10 cellular contexts compared by ENCODE assay signal in the genomic region with DNA sequence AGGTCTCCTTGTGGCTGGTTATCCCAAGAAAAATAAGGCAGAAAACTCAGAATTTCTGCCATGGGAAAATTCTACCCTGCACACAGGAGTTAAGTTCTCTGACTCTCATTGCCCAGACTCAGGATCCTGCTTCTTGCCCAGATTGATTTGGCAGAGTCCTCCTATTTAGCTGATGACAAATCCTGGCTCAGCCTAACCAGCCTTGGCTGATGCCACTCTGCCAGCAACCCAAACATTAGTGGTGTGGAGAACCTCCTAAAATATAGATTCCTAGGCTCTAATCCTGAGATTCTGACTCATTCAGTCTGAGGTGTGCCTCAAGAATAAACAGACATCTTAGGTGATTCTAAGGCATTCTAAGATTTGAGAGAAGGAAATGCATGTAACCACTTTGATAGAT.
DNase-seq lines count a peak whose midpoint lies in the region; TF ChIP-seq lines count a peak whose summit lies in the region.
"Had no signal": no experiment of that assay in that cellular context is flagged by ENCODE, and none has a peak within 500 bp of the region (broad histone marks: within the 10 kb centered on the region; RNA-seq: fewer than 3 reads in every experiment).

No MANE protein-coding gene starts in this region.

- CTCF ChIA-PET in HEK293T (lab: Yijun Ruan, JAX) = no interaction called here

- no peak for TF ChIP-seq CTCF in dorsolateral prefrontal cortex (IDR thresholded peaks at IDR 0.05 in 54 of 56, conservative IDR thresholded peaks at IDR 0.05 in 2 of 56; ENCODE audit: low read depth in 1 of 56, partially characterized antibody in 56 of 56)

- H3K27ac ChIP-seq in dorsolateral prefrontal cortex = peak overlapping the region in 19 of 59 donors; percentile 9 to 54 (median 41)
- H3K27ac ChIP-seq: Peyer's patch had no signal

- DNase-seq in Caki2 (ENCODE audit: low read depth) (peak; percentile 12), NCI-H446 treated with DMSO at 0.1 percent for 48 hours (lab: John Stamatoyannopoulos, UW) (peak; percentile 63), dorsolateral prefrontal cortex (peak in 6 of 10 donors; percentile 19 to 58 (median 50)), middle frontal gyrus (ENCODE audit: extremely low spot score, low spot score) (peak; percentile 38), GM19240 (ENCODE audit: insufficient read length, low spot score) (no peak), germinal center (ENCODE audit: low spot score) (no peak), HEK293T (ENCODE audit: extremely low spot score) (no peak), kidney glomerular epithelial cell (lab: John Stamatoyannopoulos, UW) (no peak)
- DNase-seq: Peyer's patch had no signal

- H3K4me3 ChIP-seq in dorsolateral prefrontal cortex = no peak overlapping the region
- H3K4me3 ChIP-seq: HAP-1, Peyer's patch had no signal

- H3K27me3 ChIP-seq in dorsolateral prefrontal cortex = no peaks in the 10 kb centered on the region
- H3K27me3 ChIP-seq: Peyer's patch had no signal

- POLR2A ChIA-PET in HEK293T (lab: Yijun Ruan, JAX) = no interaction called here

- intact Hi-C loops in dorsolateral prefrontal cortex (cut with DNase I) = no loop called here

- in situ Hi-C loops in Caki2 (cut with HindIII; ENCODE audit: low pct_unique_long_range_greater_than_20kb, low sequenced_read_pairs) = no loop called here

TF ChIP-seq in HEK293T, 16 proteins besides CTCF, POLR2A, EP300 and RAD21:
- TF ChIP-seq ARNT (IDR thresholded peaks at IDR 0.05) = no peak
- TF ChIP-seq TARDBP (IDR thresholded peaks at IDR 0.05) = no peak
- TF ChIP-seq ELF4 (IDR thresholded peaks at IDR 0.05) = no peak
- TF ChIP-seq SUZ12 (IDR thresholded peaks at IDR 0.05) = no peak
- no peak for TF ChIP-seq LEF1 (IDR thresholded peaks at IDR 0.05; ENCODE audit: borderline replicate concordance)
- no peak for TF ChIP-seq BHLHE40 (IDR thresholded peaks at IDR 0.05; ENCODE audit: borderline replicate concordance)
- TF ChIP-seq SP1 (IDR thresholded peaks at IDR 0.05) = no peak
- no peak for TF ChIP-seq CTBP1 (IDR thresholded peaks at IDR 0.05; ENCODE audit: borderline replicate concordance)
- TF ChIP-seq NFRKB (IDR thresholded peaks at IDR 0.05) = no peak
- TF ChIP-seq, protein P1, sequence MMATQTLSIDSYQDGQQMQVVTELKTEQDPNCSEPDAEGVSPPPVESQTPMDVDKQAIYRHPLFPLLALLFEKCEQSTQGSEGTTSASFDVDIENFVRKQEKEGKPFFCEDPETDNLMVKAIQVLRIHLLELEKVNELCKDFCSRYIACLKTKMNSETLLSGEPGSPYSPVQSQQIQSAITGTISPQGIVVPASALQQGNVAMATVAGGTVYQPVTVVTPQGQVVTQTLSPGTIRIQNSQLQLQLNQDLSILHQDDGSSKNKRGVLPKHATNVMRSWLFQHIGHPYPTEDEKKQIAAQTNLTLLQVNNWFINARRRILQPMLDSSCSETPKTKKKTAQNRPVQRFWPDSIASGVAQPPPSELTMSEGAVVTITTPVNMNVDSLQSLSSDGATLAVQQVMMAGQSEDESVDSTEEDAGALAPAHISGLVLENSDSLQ (IDR thresholded peaks at IDR 0.05) = no peak
- no peak for TF ChIP-seq FOXK2 (IDR thresholded peaks at IDR 0.05)
- TF ChIP-seq HDGF (IDR thresholded peaks at IDR 0.05; ENCODE audit: borderline replicate concordance) = no peak
TF ChIP-seq in HEK293T: peak in this region for 0.

Comparison
In these comparisons a context has a peak if more than half of its experiments do, and no peak if none do; other contexts are left out.
1. DNase-seq: peak in Caki2 (single experiment), NCI-H446 treated with DMSO at 0.1 percent for 48 hours (single experiment), dorsolateral prefrontal cortex (6 of 10) and middle frontal gyrus (single experiment); none in GM19240 (single experiment), germinal center (single experiment), HEK293T (single experiment) and kidney glomerular epithelial cell (single experiment).